ENCODE assay signal across 8 cellular contexts in genomic region chr2:30147196-30147714, GRCh38. TPM values are rescaled to one million over a fixed set of nuclear protein-coding genes. Genes with fewer than 3 reads are reported as not detected.
DNase-seq lines count a peak whose midpoint lies in the region; ATAC-seq, FAIRE-seq and TF ChIP-seq lines count a peak whose summit lies in the region.

No MANE protein-coding gene starts in this region.

- H3K36me3 Mint-ChIP-seq in activated CD4-positive, alpha-beta T cell treated with anti-CD3 and anti-CD28 coated beads, Interleukin-2, amount 10 ng/mL, durations not matched to agents 7 days and 5 days (ENCODE audit: low read depth) = peaks cover 15% of the 10 kb centered on the region

- peak overlapping the region; percentile 81 for H3K4me3 Mint-ChIP-seq in activated CD4-positive, alpha-beta T cell treated with anti-CD3 and anti-CD28 coated beads, Interleukin-2, amount 10 ng/mL, durations not matched to agents 7 days and 5 days

- CTCF ChIA-PET in activated CD4-positive, alpha-beta T cell treated with anti-CD3 and anti-CD28 coated beads, Interleukin-2, amount 10 ng/mL, durations not matched to agents 7 days and 5 days (lab: Charles Lee) = interaction anchor here (0.6 to 7.2 kb wide), 8 partner anchors 9 to 565 kb away, joined by 3 to 72 read pairs (median 5); no protein-coding TSS in a partner anchor

- 0% methylated on average over 55 to 79 of the region's 79 CpGs for WGBS in pancreas, 2 donors

- H3K9me3 ChIP-seq in pancreas = no peaks in the 10 kb centered on the region

- ATAC-seq in HG02885 (IDR thresholded peaks at IDR 0.05; ENCODE audit: poor library complexity, unreplicated experiment) (peak; percentile 3), pancreas (peak; percentile 1 to 26 (median 2))

- peak overlapping the region; percentile 99 for H3K27ac Mint-ChIP-seq in activated CD4-positive, alpha-beta T cell treated with anti-CD3 and anti-CD28 coated beads, Interleukin-2, amount 10 ng/mL, durations not matched to agents 7 days and 5 days

- no peaks in the 10 kb centered on the region for H3K36me3 ChIP-seq in pancreas

- H3K4me3 ChIP-seq in fibroblast of mammary gland (ENCODE audit: control insufficient read depth, low read depth, low read length) (peak overlapping the region; percentile 75), pancreas (peak overlapping the region; percentile 92 to 100 (median 94))

- POLR2A ChIA-PET in activated CD4-positive, alpha-beta T cell treated with anti-CD3 and anti-CD28 coated beads, Interleukin-2, amount 10 ng/mL, durations not matched to agents 7 days and 5 days (lab: Charles Lee) = no interaction called here

- H3K27ac ChIP-seq in pancreas = peak overlapping the region; percentile 98 to 99 (median 99)

- H3K27me3 Mint-ChIP-seq in activated CD4-positive, alpha-beta T cell treated with anti-CD3 and anti-CD28 coated beads, Interleukin-2, amount 10 ng/mL, durations not matched to agents 7 days and 5 days = no peaks in the 10 kb centered on the region

- H3K27me3 ChIP-seq in pancreas = no peaks in the 10 kb centered on the region

- FAIRE-seq in pancreas (lab: Jason Lieb, UNC) = no peak

- no peaks in the 10 kb centered on the region for H3K9me3 Mint-ChIP-seq in activated CD4-positive, alpha-beta T cell treated with anti-CD3 and anti-CD28 coated beads, Interleukin-2, amount 10 ng/mL, durations not matched to agents 7 days and 5 days

- H3K4me1 ChIP-seq in pancreas = peaks cover 25 to 39% (median 31%) of the 10 kb centered on the region in 3 donors

- no peak for TF ChIP-seq CTCF in GM13976 (IDR thresholded peaks at IDR 0.05; ENCODE audit: borderline replicate concordance, control extremely low read depth, extremely low read depth, insufficient read depth, missing control alignments)
- no peak for TF ChIP-seq CTCF in fibroblast of mammary gland (conservative IDR thresholded peaks at IDR 0.05; ENCODE audit: control insufficient read depth, insufficient read depth, low read depth, low read length)
- TF ChIP-seq CTCF in pancreas (IDR thresholded peaks at IDR 0.05) = no peak

- intact Hi-C loops in pancreas (cut with DNase I) = no loop called here

- peak; percentile 54 for DNase-seq in GM13976 (ENCODE audit: low spot score)
- no peak for DNase-seq in activated CD4-positive, alpha-beta T cell treated with anti-CD3 and anti-CD28 coated beads, Interleukin-2, amount 10 ng/mL, durations not matched to agents 7 days and 5 days
- DNase-seq in fibroblast of mammary gland (ENCODE audit: low read depth) = no peak
- DNase-seq in pancreas = peak in 2 of 6 donors; percentile 66 to 74
- no peak for DNase-seq in NCI-H187 (lab: John Stamatoyannopoulos, UW)
- no peak for DNase-seq in NCI-H2107 treated with DMSO at 0.1 percent for 48 hours (lab: John Stamatoyannopoulos, UW; ENCODE audit: unreplicated experiment)
- no peak for DNase-seq in HPDE6-E6E7 (ENCODE audit: extremely low spot score)

- in situ Hi-C loops in GM13976 (cut with MboI; ENCODE audit: low sequenced_read_pairs, unreplicated experiment) = no loop called here

- H3K4me1 Mint-ChIP-seq in activated CD4-positive, alpha-beta T cell treated with anti-CD3 and anti-CD28 coated beads, Interleukin-2, amount 10 ng/mL, durations not matched to agents 7 days and 5 days = peaks cover 44% of the 10 kb centered on the region

RNA-seq across cellular contexts. Expression of gene YPEL5, which starts 0.4 kb away (rescaled TPM):
- total RNA-seq in activated CD4-positive, alpha-beta T cell treated with anti-CD3 and anti-CD28 coated beads, Interleukin-2, amount 10 ng/mL, durations not matched to agents 7 days and 5 days = 10 to 100 TPM; 32.3 to 39.2 TPM
- 10 to 100 TPM; 22.8 to 53.2 (median 27.1) TPM for total RNA-seq in pancreas
- polyA plus RNA-seq in pancreas = 10 to 100 TPM; 20.6 to 42.1 TPM
